ENCODE assay signal across 25 cellular contexts in the genomic region with DNA sequence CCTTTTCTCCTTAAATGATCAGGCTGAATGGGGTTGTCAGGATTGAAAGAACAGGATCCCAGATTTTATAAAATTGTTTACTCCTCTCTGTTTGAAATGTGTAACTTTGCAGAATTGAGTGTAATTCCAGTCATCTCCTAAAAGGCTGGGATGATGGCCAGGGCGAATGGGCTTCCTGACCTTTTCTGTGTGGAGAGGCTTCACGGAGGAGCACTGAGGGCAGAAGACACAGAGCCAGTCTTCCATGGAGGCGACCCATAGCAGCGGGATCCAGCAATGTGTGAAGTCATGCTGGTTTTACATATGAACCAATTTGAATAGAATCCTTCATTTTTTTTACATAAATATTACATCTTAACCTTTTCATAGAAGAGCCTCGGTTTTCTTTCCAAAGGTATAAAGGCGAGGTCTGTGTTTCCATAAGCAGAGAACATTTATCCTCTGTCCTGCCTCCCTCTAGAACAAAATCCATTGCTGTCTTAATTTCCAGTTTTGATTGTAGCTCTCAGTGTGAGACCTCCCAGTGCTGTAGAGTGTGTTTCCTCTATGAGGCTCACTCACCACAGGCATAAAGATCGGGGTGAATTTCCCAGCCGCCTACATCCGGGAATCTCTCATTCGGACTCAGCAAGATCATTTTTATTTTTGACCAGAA.
"Had no signal": no experiment of that assay in that cellular context is flagged by ENCODE, and none has a peak within 500 bp of the region (broad histone marks: within the 10 kb centered on the region; RNA-seq: fewer than 3 reads in every experiment).

No MANE protein-coding gene starts in this region.

- DNase-seq: activated CD4-positive, alpha-beta T cell treated with anti-CD3 and anti-CD28 coated beads for 4 hours; activated CD4-positive, alpha-beta T cell treated with anti-CD3 and anti-CD28 coated beads, Interleukin-2, amount 50 U/mL, for 48 hours; activated CD8-positive, alpha-beta memory T cell treated with anti-CD3 and anti-CD28 coated beads for 24 hours; activated effector memory CD4-positive, alpha-beta T cell treated with anti-CD3 and anti-CD28 coated beads, Interleukin-2, amount 50 U/mL, for 16 hours; activated naive CD4-positive, alpha-beta T cell treated with anti-CD3 and anti-CD28 coated beads for 36 hours; activated naive CD8-positive, alpha-beta T cell treated with anti-CD3 and anti-CD28 coated beads for 36 hours; adrenal gland; aorta; body of pancreas; dermis blood vessel endothelial cell; effector CD4-positive, alpha-beta T cell; foreskin keratinocyte; heart left ventricle; left ventricle myocardium inferior; naive B cell; nucleus accumbens; stimulated activated CD4-positive, alpha-beta T cell treated with anti-CD3 and anti-CD28 coated beads, Interleukin-2, amount 100 ng/mL, for 48 hours; stimulated activated naive CD4-positive, alpha-beta T cell treated with Interleukin-2 at 50 U/mL for 16 hours; T-helper 9 cell; transverse colon had no signal

- H3K27ac ChIP-seq: adrenal gland, body of pancreas, esophagus muscularis mucosa, foreskin keratinocyte, heart left ventricle, left ventricle myocardium inferior, right atrium auricular region, VCaP had no signal

- H3K27ac Mint-ChIP-seq: activated naive CD4-positive, alpha-beta T cell treated with anti-CD3 and anti-CD28 coated beads for 36 hours; activated naive CD8-positive, alpha-beta T cell treated with anti-CD3 and anti-CD28 coated beads for 36 hours; activated T-helper 1 cell treated with anti-CD3 and anti-CD28 coated beads, Interleukin-12 subunit alpha, Interleukin-12 subunit beta, Interleukin-2, Interleukin-4 antibody, amounts not matched to agents 30 ng/mL and 10 ng/mL and 1 ng/mL, durations not matched to agents 14 hours and 24 hours and 36 hours; naive B cell; T-helper 1 cell treated with Interleukin-12 subunit alpha and Interleukin-12 subunit beta and Interleukin-4 antibody, amounts not matched to agents 30 μg/mL and 1 μg/mL, for 36 hours had no signal

- H3K4me3 Mint-ChIP-seq: activated naive CD4-positive, alpha-beta T cell treated with anti-CD3 and anti-CD28 coated beads for 36 hours; activated naive CD8-positive, alpha-beta T cell treated with anti-CD3 and anti-CD28 coated beads for 36 hours; activated T-helper 1 cell treated with anti-CD3 and anti-CD28 coated beads, Interleukin-12 subunit alpha, Interleukin-12 subunit beta, Interleukin-2, Interleukin-4 antibody, amounts not matched to agents 30 ng/mL and 10 ng/mL and 1 ng/mL, durations not matched to agents 14 hours and 24 hours and 36 hours; naive B cell; T-helper 1 cell treated with Interleukin-12 subunit alpha and Interleukin-12 subunit beta and Interleukin-4 antibody, amounts not matched to agents 30 μg/mL and 1 μg/mL, for 36 hours had no signal

- H3K9me3 ChIP-seq: adrenal gland, body of pancreas, esophagus muscularis mucosa, heart left ventricle, left ventricle myocardium inferior, right atrium auricular region, transverse colon had no signal

- H3K27me3 Mint-ChIP-seq: activated naive CD8-positive, alpha-beta T cell treated with anti-CD3 and anti-CD28 coated beads for 36 hours had no signal

- H3K4me3 ChIP-seq: adrenal gland, body of pancreas, esophagus muscularis mucosa, heart left ventricle, left ventricle myocardium inferior, right atrium auricular region, transverse colon had no signal

- ATAC-seq: body of pancreas, foreskin keratinocyte, heart left ventricle had no signal

- H3K27me3 ChIP-seq: adrenal gland, body of pancreas, esophagus muscularis mucosa, foreskin keratinocyte, heart left ventricle, right atrium auricular region, transverse colon had no signal

- H3K4me1 Mint-ChIP-seq: activated naive CD8-positive, alpha-beta T cell treated with anti-CD3 and anti-CD28 coated beads for 36 hours; naive B cell had no signal

- H3K9me3 Mint-ChIP-seq: activated naive CD8-positive, alpha-beta T cell treated with anti-CD3 and anti-CD28 coated beads for 36 hours had no signal

- H3K36me3 Mint-ChIP-seq: activated naive CD8-positive, alpha-beta T cell treated with anti-CD3 and anti-CD28 coated beads for 36 hours; naive B cell had no signal

- H3K36me3 ChIP-seq: adrenal gland, esophagus muscularis mucosa, heart left ventricle, left ventricle myocardium inferior, right atrium auricular region, transverse colon had no signal

- H3K4me1 ChIP-seq: adrenal gland, heart left ventricle, left ventricle myocardium inferior, right atrium auricular region had no signal
